15 cellular contexts compared by ENCODE assay signal in genomic region chr9:99358668-99359067, GRCh38.
DNase-seq lines count a peak whose midpoint lies in the region; ATAC-seq and TF ChIP-seq lines count a peak whose summit lies in the region.
"Had no signal": no experiment of that assay in that cellular context is flagged by ENCODE, and none has a peak within 500 bp of the region (broad histone marks: within the 10 kb centered on the region; RNA-seq: fewer than 3 reads in every experiment).

No MANE protein-coding gene starts in this region.

- H3K27me3 ChIP-seq in endodermal cell (ENCODE audit: control insufficient read depth, insufficient read depth, low read length, poor library complexity, severe bottlenecking) (peaks cover 5% of the 10 kb centered on the region), left ventricle myocardium inferior (ENCODE audit: low read depth) (peaks cover 6% of the 10 kb centered on the region), psoas muscle (ENCODE audit: insufficient read depth in 3 of 3, low read length in 2 of 3) (no peaks in the 10 kb centered on the region), neural progenitor cell (no peaks in the 10 kb centered on the region), suprapubic skin (peaks cover 11% of the 10 kb centered on the region)
- H3K27me3 ChIP-seq: BLaER1 treated with 17β-estradiol and CSF1 and Interleukin-3, amounts not matched to agents 10 nM and 100 nM had no signal

- peaks cover 21% of the 10 kb centered on the region for H3K27me3 Mint-ChIP-seq in endodermal cell (ENCODE audit: insufficient read depth)
- H3K27me3 Mint-ChIP-seq in neural progenitor cell (ENCODE audit: insufficient read depth, low read depth), result peaks cover 8% of the 10 kb centered on the region

- H3K9me3 ChIP-seq in endodermal cell (ENCODE audit: control insufficient read depth, low read length) (no peaks in the 10 kb centered on the region), left ventricle myocardium inferior (replicated peaks) (no peaks in the 10 kb centered on the region), psoas muscle (no peaks in the 10 kb centered on the region), neural progenitor cell (ENCODE audit: low read depth) (no peaks in the 10 kb centered on the region), suprapubic skin (no peaks in the 10 kb centered on the region)
- H3K9me3 ChIP-seq: BLaER1 treated with 17β-estradiol and CSF1 and Interleukin-3, amounts not matched to agents 10 nM and 100 nM had no signal

- peaks cover 6% of the 10 kb centered on the region for H3F3A ChIP-seq in neural progenitor cell (ENCODE audit: low read depth)

- H3K4me1 Mint-ChIP-seq in endodermal cell (peaks cover 13% of the 10 kb centered on the region), neural progenitor cell (peaks cover 5% of the 10 kb centered on the region)
- H3K4me1 Mint-ChIP-seq: CD4-positive, CD25-positive, alpha-beta regulatory T cell had no signal

- H3K4me3 ChIP-seq in endodermal cell (ENCODE audit: low read length) (no peak overlapping the region), left ventricle myocardium inferior (peak overlapping the region; percentile 32), psoas muscle (no peak overlapping the region), neural progenitor cell (no peak overlapping the region), suprapubic skin (no peak overlapping the region)
- H3K4me3 ChIP-seq: BLaER1 treated with 17β-estradiol and CSF1 and Interleukin-3, amounts not matched to agents 10 nM and 100 nM had no signal

- H3K4me1 ChIP-seq in endodermal cell (ENCODE audit: control insufficient read depth, insufficient read depth, low read length), result no peaks in the 10 kb centered on the region
- H3K4me1 ChIP-seq in left ventricle myocardium inferior, result peaks cover 39% of the 10 kb centered on the region
- peaks cover 34% of the 10 kb centered on the region for H3K4me1 ChIP-seq in psoas muscle
- peaks cover 12% of the 10 kb centered on the region for H3K4me1 ChIP-seq in neural progenitor cell
- H3K4me1 ChIP-seq in suprapubic skin, result peaks cover 21% of the 10 kb centered on the region

- WGBS in endodermal cell (ENCODE audit: insufficient coverage in 1 of 2, insufficient read length in 1 of 2), 2 experiments, result 93 to 100% methylated on average over 6 to 7 of the region's 7 CpGs
- WGBS in psoas muscle, 3 donors, result 36 to 50% (median 36%) methylated on average over 7 of the region's 7 CpGs
- 96% methylated on average over 4 of the region's 7 CpGs for WGBS in suprapubic skin

- H3K9me3 Mint-ChIP-seq in endodermal cell, result no peaks in the 10 kb centered on the region
- no peaks in the 10 kb centered on the region for H3K9me3 Mint-ChIP-seq in neural progenitor cell
- H3K9me3 Mint-ChIP-seq: H9 had no signal

- H3K9ac ChIP-seq in endodermal cell (ENCODE audit: extremely low read depth, low read length, poor library complexity, severe bottlenecking), result no peak overlapping the region
- H3K9ac ChIP-seq in neural progenitor cell, result no peak overlapping the region
- H3K9ac ChIP-seq: BLaER1 treated with 17β-estradiol and CSF1 and Interleukin-3, amounts not matched to agents 10 nM and 100 nM had no signal

- H3K4me3 Mint-ChIP-seq in endodermal cell (no peak overlapping the region), neural progenitor cell (no peak overlapping the region)
- H3K4me3 Mint-ChIP-seq: CD4-positive, CD25-positive, alpha-beta regulatory T cell; H9 had no signal

- H3K36me3 ChIP-seq in endodermal cell (ENCODE audit: control insufficient read depth, insufficient read depth, low read length), result no peaks in the 10 kb centered on the region
- no peaks in the 10 kb centered on the region for H3K36me3 ChIP-seq in left ventricle myocardium inferior
- H3K36me3 ChIP-seq in psoas muscle (ENCODE audit: insufficient read depth in 1 of 2, low read depth in 1 of 2), result no peaks in the 10 kb centered on the region
- no peaks in the 10 kb centered on the region for H3K36me3 ChIP-seq in neural progenitor cell
- H3K36me3 ChIP-seq in suprapubic skin, result no peaks in the 10 kb centered on the region
- H3K36me3 ChIP-seq: BLaER1 treated with 17β-estradiol and CSF1 and Interleukin-3, amounts not matched to agents 10 nM and 100 nM had no signal

- no peak for TF ChIP-seq POLR2A in suprapubic skin (IDR thresholded peaks at IDR 0.05)

- H4K20me1 ChIP-seq in neural progenitor cell (ENCODE audit: low read depth), result no peaks in the 10 kb centered on the region
- H4K20me1 ChIP-seq: BLaER1 treated with 17β-estradiol and CSF1 and Interleukin-3, amounts not matched to agents 10 nM and 100 nM had no signal

- H3K27ac Mint-ChIP-seq in endodermal cell (no peak overlapping the region), neural progenitor cell (no peak overlapping the region)
- H3K27ac Mint-ChIP-seq: CD4-positive, CD25-positive, alpha-beta regulatory T cell; H9 had no signal

- peak; percentile 74 to 82 (median 77) for ATAC-seq in psoas muscle
- no peak for ATAC-seq in GM19452 (IDR thresholded peaks at IDR 0.05; ENCODE audit: unreplicated experiment)
- no peak for ATAC-seq in GM18498 (IDR thresholded peaks at IDR 0.05; ENCODE audit: unreplicated experiment)

- DNase-seq in NCI-H524 (lab: John Stamatoyannopoulos, UW), result peak; percentile 61 to 75
- no peak for DNase-seq in endodermal cell
- peak; percentile 25 for DNase-seq in left ventricle myocardium inferior
- peak in 1 of 2 donors; percentile 86 for DNase-seq in psoas muscle
- no peak for DNase-seq in neural progenitor cell (ENCODE audit: low spot score)
- DNase-seq in suprapubic skin (ENCODE audit: low spot score in 2 of 2), result no peak
- DNase-seq: ACHN; CD4-positive, CD25-positive, alpha-beta regulatory T cell; DMS53; GF-D8; GOT3; H9 had no signal

- H3K79me2 ChIP-seq in neural progenitor cell (ENCODE audit: low read depth), result no peaks in the 10 kb centered on the region

- no peak overlapping the region for H3K4me2 ChIP-seq in neural progenitor cell
- H3K4me2 ChIP-seq: BLaER1 treated with 17β-estradiol and CSF1 and Interleukin-3, amounts not matched to agents 10 nM and 100 nM had no signal

- TF ChIP-seq EP300 in suprapubic skin (IDR thresholded peaks at IDR 0.05), result no peak

- H3K36me3 Mint-ChIP-seq in endodermal cell (ENCODE audit: low read depth), result no peaks in the 10 kb centered on the region
- no peaks in the 10 kb centered on the region for H3K36me3 Mint-ChIP-seq in neural progenitor cell
- H3K36me3 Mint-ChIP-seq: CD4-positive, CD25-positive, alpha-beta regulatory T cell had no signal

- intact Hi-C loops in left ventricle myocardium inferior (cut with micrococcal nuclease) (no loop called here), psoas muscle (cut with DNase I) (loop anchor here in 1 of 2 donors (5.0 kb wide), 1 partner anchor 464 kb away; the partner anchor contains the start of gene NR4A3)

- H3K27ac ChIP-seq in endodermal cell (ENCODE audit: low read depth, low read length) (peak overlapping the region; percentile 22), left ventricle myocardium inferior (replicated peaks) (peak overlapping the region; percentile 86), psoas muscle (peak overlapping the region; percentile 85), neural progenitor cell (no peak overlapping the region), suprapubic skin (no peak overlapping the region)
- H3K27ac ChIP-seq: BLaER1 treated with 17β-estradiol and CSF1 and Interleukin-3, amounts not matched to agents 10 nM and 100 nM had no signal

- TF ChIP-seq CTCF in endodermal cell (conservative IDR thresholded peaks at IDR 0.05), result no peak
- no peak for TF ChIP-seq CTCF in left ventricle myocardium inferior (IDR thresholded peaks at IDR 0.05; ENCODE audit: borderline replicate concordance)
- no peak for TF ChIP-seq CTCF in psoas muscle (IDR thresholded peaks at IDR 0.05)
- no peak for TF ChIP-seq CTCF in neural progenitor cell (IDR thresholded peaks at IDR 0.05)
- TF ChIP-seq CTCF in suprapubic skin (IDR thresholded peaks at IDR 0.05), result no peak

- H2AFZ ChIP-seq in neural progenitor cell (replicated peaks), result no peak overlapping the region

Comparison
In these comparisons a context has a peak if more than half of its experiments do, and no peak if none do; other contexts are left out.
1. DNase-seq: peak in NCI-H524 (2 of 2) and left ventricle myocardium inferior (single experiment); none in endodermal cell (single experiment), neural progenitor cell (single experiment) and suprapubic skin (0 of 2).
2. H3K27ac ChIP-seq: peak in endodermal cell (single experiment), left ventricle myocardium inferior (single experiment) and psoas muscle (single experiment); none in neural progenitor cell (single experiment) and suprapubic skin (single experiment).
3. ATAC-seq: peak in psoas muscle (4 of 4); none in GM19452 (single experiment) and GM18498 (single experiment).